ENCODE assay signal across 9 cellular contexts in the genomic region with DNA sequence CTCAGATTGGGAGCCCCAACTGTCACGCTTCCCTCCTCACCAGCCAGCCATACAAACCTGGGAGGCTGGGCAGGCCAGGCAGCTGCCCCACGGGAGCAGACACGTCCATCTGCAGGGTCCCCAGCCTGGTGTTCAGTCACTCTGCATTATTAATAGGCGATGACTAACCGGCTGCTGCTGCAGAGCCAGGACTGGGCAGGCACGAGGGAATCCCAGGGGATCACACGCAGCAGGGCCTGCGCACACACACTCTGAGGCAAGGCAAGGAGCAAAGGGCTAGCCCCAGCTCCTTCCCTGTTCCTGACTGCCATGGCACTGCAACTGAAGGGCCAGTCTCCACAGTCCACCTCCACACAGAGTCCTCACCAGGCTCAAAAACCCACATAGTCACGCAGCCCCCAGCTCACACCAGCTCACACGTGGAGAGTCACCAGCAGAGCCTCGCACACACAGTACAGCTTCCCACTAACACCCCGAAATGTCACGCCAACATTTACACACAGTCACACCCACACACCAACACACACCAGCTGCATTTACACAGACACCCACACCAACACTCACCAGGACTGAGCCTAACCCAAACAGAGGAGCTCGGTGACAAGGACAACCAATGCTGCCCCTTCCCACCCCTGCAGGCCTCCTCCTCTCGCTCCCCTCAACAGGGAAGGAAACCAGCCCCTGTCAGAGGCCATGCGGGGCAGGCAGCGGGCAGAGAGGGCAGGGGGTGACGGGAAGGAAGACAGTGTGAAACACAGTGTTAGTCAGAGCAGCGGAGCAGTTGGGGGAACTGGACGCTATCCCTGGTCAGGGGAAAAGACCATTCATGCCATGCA. TPM values are rescaled to one million over a fixed set of nuclear protein-coding genes. Genes with fewer than 3 reads are reported as not detected.
DNase-seq lines count a peak whose midpoint lies in the region; ATAC-seq, FAIRE-seq and TF ChIP-seq lines count a peak whose summit lies in the region.
"Had no signal": no experiment of that assay in that cellular context is flagged by ENCODE, and none has a peak within 500 bp of the region (broad histone marks: within the 10 kb centered on the region; RNA-seq: fewer than 3 reads in every experiment).

No MANE protein-coding gene starts in this region.

- peak overlapping the region; percentile 52 for H3K9ac ChIP-seq in astrocyte (ENCODE audit: low read length)

- ATAC-seq in HG03066 (IDR thresholded peaks at IDR 0.05; ENCODE audit: low read depth, unreplicated experiment) (peak; percentile 20), HG03045 (IDR thresholded peaks at IDR 0.05; ENCODE audit: unreplicated experiment) (no peak), HG03175 (IDR thresholded peaks at IDR 0.05; ENCODE audit: unreplicated experiment) (no peak)

- H3K4me2 ChIP-seq in astrocyte (ENCODE audit: low read length), result peak overlapping the region; percentile 35

- no peak overlapping the region for H3K4me3 ChIP-seq in astrocyte (ENCODE audit: insufficient read depth, low read depth, low read length)

- no peaks in the 10 kb centered on the region for H3K36me3 Mint-ChIP-seq in astrocyte (ENCODE audit: low read depth, unreplicated experiment)

- FAIRE-seq in astrocyte (lab: Jason Lieb, UNC), result peak; percentile 37

- no peak overlapping the region for H3K27ac Mint-ChIP-seq in astrocyte (ENCODE audit: unreplicated experiment)

- H3K27me3 Mint-ChIP-seq in astrocyte (ENCODE audit: low read depth, unreplicated experiment), result peaks cover 61% of the 10 kb centered on the region

- peaks cover 11% of the 10 kb centered on the region for H3K4me1 Mint-ChIP-seq in astrocyte (ENCODE audit: low read depth, unreplicated experiment)

- DNase-seq in A172 (ENCODE audit: low spot score), result peak; percentile 76
- peak; percentile 72 for DNase-seq in astrocyte (ENCODE audit: low read depth)
- peak; percentile 62 for DNase-seq in left kidney (ENCODE audit: low read depth, low spot score)
- no peak for DNase-seq in stimulated activated CD4-positive, alpha-beta T cell treated with anti-CD3 and anti-CD28 coated beads, Interleukin-2, amount 100 ng/mL, for 24 hours
- no peak for DNase-seq in NCI-H774 (lab: John Stamatoyannopoulos, UW)

- peak overlapping the region; percentile 64 for H2AFZ ChIP-seq in astrocyte (ENCODE audit: low read depth, low read length)

- H3K4me3 Mint-ChIP-seq in astrocyte (ENCODE audit: unreplicated experiment), result peak overlapping the region; percentile 48

- H3K79me2 ChIP-seq in astrocyte (ENCODE audit: insufficient read depth, low read length), result no peaks in the 10 kb centered on the region

- peaks cover 42% of the 10 kb centered on the region for H3K27me3 ChIP-seq in astrocyte (ENCODE audit: insufficient read depth, low read length)

- H4K20me1 ChIP-seq in astrocyte (ENCODE audit: insufficient read depth, low read length), result no peaks in the 10 kb centered on the region

- TF ChIP-seq CTCF in astrocyte (IDR thresholded peaks at IDR 0.05; ENCODE audit: insufficient read depth, low read depth, low read length), result no peak

- H3K36me3 ChIP-seq in astrocyte (ENCODE audit: insufficient read depth, low read length), result no peaks in the 10 kb centered on the region

- no peaks in the 10 kb centered on the region for H3K9me3 ChIP-seq in astrocyte (ENCODE audit: insufficient read depth, low read depth, low read length)

- no peak overlapping the region for H3K27ac ChIP-seq in astrocyte (ENCODE audit: low read depth, low read length)
- H3K27ac ChIP-seq: C4-2B had no signal

- H3K4me1 ChIP-seq in astrocyte (ENCODE audit: insufficient read depth, low read length), result peaks cover 13% of the 10 kb centered on the region

- H3K9me3 Mint-ChIP-seq in astrocyte (ENCODE audit: unreplicated experiment), result peaks cover 3% of the 10 kb centered on the region

RNA-seq across cellular contexts. Expression of a gene that starts 47.4 kb away (rescaled TPM):
- 0.05 and 0.14 TPM in 2 replicates for total RNA-seq in A172 (2014; rRNA removed; shearing (Covaris generic))
- total RNA-seq in astrocyte, result 0.14 and 0.17 TPM in 2 replicates

Comparison
In these comparisons a context has a peak if more than half of its experiments do, and no peak if none do; other contexts are left out.
1. DNase-seq: peak in A172 (single experiment), astrocyte (single experiment) and left kidney (single experiment); none in stimulated activated CD4-positive, alpha-beta T cell treated with anti-CD3 and anti-CD28 coated beads, Interleukin-2, amount 100 ng/mL, for 24 hours (0 of 2) and NCI-H774 (single experiment).